26 cellular contexts compared by ENCODE assay signal in genomic region chr3:197013989-197014388, GRCh38.
"Had no signal": no experiment of that assay in that cellular context is flagged by ENCODE, and none has a peak within 500 bp of the region (broad histone marks: within the 10 kb centered on the region; RNA-seq: fewer than 3 reads in every experiment).

No MANE protein-coding gene starts in this region.

- H3K27ac ChIP-seq: neutrophil, pancreas, psoas muscle, right lobe of liver, sigmoid colon, suprapubic skin, testis, tibial artery, transverse colon, upper lobe of right lung, uterus had no signal

- H3K4me3 ChIP-seq: pancreas, psoas muscle, right lobe of liver, sigmoid colon, suprapubic skin, testis, tibial artery, transverse colon, upper lobe of right lung, uterus had no signal

- H3K4me1 ChIP-seq: pancreas, psoas muscle, right lobe of liver, sigmoid colon, suprapubic skin, tibial artery, transverse colon, upper lobe of right lung, uterus had no signal

- H3K36me3 ChIP-seq: neutrophil, pancreas, right lobe of liver, sigmoid colon, suprapubic skin, tibial artery, transverse colon, upper lobe of right lung, uterus had no signal

- DNase-seq: naive thymus-derived CD8-positive, alpha-beta T cell; nephron progenitor cell; nucleus accumbens; psoas muscle; right cardiac atrium; right lobe of liver; sigmoid colon; small intestine; stimulated activated CD4-positive, alpha-beta T cell treated with anti-CD3 and anti-CD28 coated beads, Interleukin-15, amount 100 ng/mL, for 24 hours; stimulated activated CD4-positive, alpha-beta T cell treated with anti-CD3 and anti-CD28 coated beads, Interleukin-2, amount 100 ng/mL, for 24 hours; stimulated activated CD4-positive, alpha-beta T cell treated with anti-CD3 and anti-CD28 coated beads, Interleukin-2, amount 100 ng/mL, for 48 hours; stimulated activated CD4-positive, alpha-beta T cell treated with anti-CD3 and anti-CD28 coated beads, Interleukin-4, amount 100 ng/mL, for 24 hours; stimulated activated naive CD4-positive, alpha-beta T cell; stimulated activated naive CD8-positive, alpha-beta T cell treated with anti-CD3 and anti-CD28 coated beads, Interleukin-15, amount 100 ng/mL, for 72 hours; stimulated activated naive CD8-positive, alpha-beta T cell treated with anti-CD3 and anti-CD28 coated beads, Interleukin-15, Interleukin-2, amounts not matched to agents 100 U/mL and 50 U/mL, for 24 hours; substantia nigra; testis; tibial artery; transverse colon; upper lobe of right lung; uterus had no signal

- FAIRE-seq: pancreas, small intestine had no signal

- H3K27me3 ChIP-seq: neutrophil, pancreas, right lobe of liver, sigmoid colon, suprapubic skin, testis, transverse colon, upper lobe of right lung, uterus had no signal

- H3K9me3 ChIP-seq: neutrophil, pancreas, psoas muscle, right lobe of liver, sigmoid colon, suprapubic skin, testis, tibial artery, transverse colon, upper lobe of right lung, uterus had no signal

- ATAC-seq: naive thymus-derived CD8-positive, alpha-beta T cell; natural killer cell treated with Interleukin-12 subunit alpha and Interleukin-12 subunit beta and Interleukin-15 and Interleukin-18, amount 100 ng/mL, for 72 hours; pancreas; psoas muscle; right cardiac atrium; right lobe of liver; stimulated activated effector memory CD8-positive, alpha-beta T cell treated with anti-CD3 and anti-CD28 coated beads, Interleukin-12 subunit alpha, Interleukin-12 subunit beta, amount 100 ng/mL, for 72 hours; stimulated activated naive CD8-positive, alpha-beta T cell treated with anti-CD3 and anti-CD28 coated beads, Interleukin-15, amount 100 ng/mL, for 72 hours; stimulated activated naive CD8-positive, alpha-beta T cell treated with anti-CD3 and anti-CD28 coated beads, Interleukin-15, Interleukin-2, amounts not matched to agents 100 U/mL and 50 U/mL, for 24 hours; upper lobe of right lung had no signal
